In genomic region chr5:137563646-137564474, GRCh38 we compare ENCODE assay signal across 2 cellular contexts.
TF ChIP-seq lines count a peak whose summit lies in the region.

No MANE protein-coding gene starts in this region.

TF ChIP-seq in HepG2, 621 proteins besides CTCF, POLR2A, EP300 and RAD21 (continued from another document):
- TF ChIP-seq ZNF567 (CRISPR knock-in tag; IDR thresholded peaks at IDR 0.05; ENCODE audit: borderline replicate concordance) (no peak), PAF1 (CRISPR knock-in tag; IDR thresholded peaks at IDR 0.05) (no peak), ZNF354B (CRISPR knock-in tag; IDR thresholded peaks at IDR 0.05) (no peak), ZNF12 (CRISPR knock-in tag; IDR thresholded peaks at IDR 0.05) (no peak), ZMAT3 (CRISPR knock-in tag; conservative IDR thresholded peaks at IDR 0.05) (no peak), FOSL2 (CRISPR knock-in tag; IDR thresholded peaks at IDR 0.05) (no peak)
- TF ChIP-seq, protein P1, sequence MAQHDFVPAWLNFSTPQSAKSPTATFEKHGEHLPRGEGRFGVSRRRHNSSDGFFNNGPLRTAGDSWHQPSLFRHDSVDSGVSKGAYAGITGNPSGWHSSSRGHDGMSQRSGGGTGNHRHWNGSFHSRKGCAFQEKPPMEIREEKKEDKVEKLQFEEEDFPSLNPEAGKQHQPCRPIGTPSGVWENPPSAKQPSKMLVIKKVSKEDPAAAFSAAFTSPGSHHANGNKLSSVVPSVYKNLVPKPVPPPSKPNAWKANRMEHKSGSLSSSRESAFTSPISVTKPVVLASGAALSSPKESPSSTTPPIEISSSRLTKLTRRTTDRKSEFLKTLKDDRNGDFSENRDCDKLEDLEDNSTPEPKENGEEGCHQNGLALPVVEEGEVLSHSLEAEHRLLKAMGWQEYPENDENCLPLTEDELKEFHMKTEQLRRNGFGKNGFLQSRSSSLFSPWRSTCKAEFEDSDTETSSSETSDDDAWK (CRISPR knock-in tag; IDR thresholded peaks at IDR 0.05), result no peak
- TF ChIP-seq, protein P2, sequence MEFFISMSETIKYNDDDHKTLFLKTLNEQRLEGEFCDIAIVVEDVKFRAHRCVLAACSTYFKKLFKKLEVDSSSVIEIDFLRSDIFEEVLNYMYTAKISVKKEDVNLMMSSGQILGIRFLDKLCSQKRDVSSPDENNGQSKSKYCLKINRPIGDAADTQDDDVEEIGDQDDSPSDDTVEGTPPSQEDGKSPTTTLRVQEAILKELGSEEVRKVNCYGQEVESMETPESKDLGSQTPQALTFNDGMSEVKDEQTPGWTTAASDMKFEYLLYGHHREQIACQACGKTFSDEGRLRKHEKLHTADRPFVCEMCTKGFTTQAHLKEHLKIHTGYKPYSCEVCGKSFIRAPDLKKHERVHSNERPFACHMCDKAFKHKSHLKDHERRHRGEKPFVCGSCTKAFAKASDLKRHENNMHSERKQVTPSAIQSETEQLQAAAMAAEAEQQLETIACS (CRISPR knock-in tag; IDR thresholded peaks at IDR 0.05), result no peak
- TF ChIP-seq, protein P3, sequence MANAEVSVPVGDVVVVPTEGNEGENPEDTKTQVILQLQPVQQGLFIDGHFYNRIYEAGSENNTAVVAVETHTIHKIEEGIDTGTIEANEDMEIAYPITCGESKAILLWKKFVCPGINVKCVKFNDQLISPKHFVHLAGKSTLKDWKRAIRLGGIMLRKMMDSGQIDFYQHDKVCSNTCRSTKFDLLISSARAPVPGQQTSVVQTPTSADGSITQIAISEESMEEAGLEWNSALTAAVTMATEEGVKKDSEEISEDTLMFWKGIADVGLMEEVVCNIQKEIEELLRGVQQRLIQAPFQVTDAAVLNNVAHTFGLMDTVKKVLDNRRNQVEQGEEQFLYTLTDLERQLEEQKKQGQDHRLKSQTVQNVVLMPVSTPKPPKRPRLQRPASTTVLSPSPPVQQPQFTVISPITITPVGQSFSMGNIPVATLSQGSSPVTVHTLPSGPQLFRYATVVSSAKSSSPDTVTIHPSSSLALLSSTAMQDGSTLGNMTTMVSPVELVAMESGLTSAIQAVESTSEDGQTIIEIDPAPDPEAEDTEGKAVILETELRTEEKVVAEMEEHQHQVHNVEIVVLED (CRISPR knock-in tag; IDR thresholded peaks at IDR 0.05; ENCODE audit: borderline replicate concordance), result no peak

TF ChIP-seq in SK-N-SH, 30 proteins besides CTCF, POLR2A, EP300 and RAD21 (continued from another document):
- TF ChIP-seq SIN3A (IDR thresholded peaks at IDR 0.05; ENCODE audit: borderline replicate concordance, low read depth, low read length), result no peak
- peak; percentile 49; the same call in 1 of the 2 replicates for TF ChIP-seq NFIC (IDR thresholded peaks at IDR 0.05; ENCODE audit: borderline replicate concordance)
- peak; percentile 99 for TF ChIP-seq RCOR1 (IDR thresholded peaks at IDR 0.05; ENCODE audit: low read length)
- TF ChIP-seq CHD2 (IDR thresholded peaks at IDR 0.05; ENCODE audit: low read length, partially characterized antibody), result peak; percentile 74
- TF ChIP-seq ZBTB33 (IDR thresholded peaks at IDR 0.05; ENCODE audit: borderline replicate concordance, low read depth), result no peak
- peak; percentile 58; the same call in 1 of the 2 replicates for TF ChIP-seq MXI1 (IDR thresholded peaks at IDR 0.05; ENCODE audit: low read depth, low read length)
- TF ChIP-seq GATA2 (CRISPR knock-in tag; IDR thresholded peaks at IDR 0.05), result peak; percentile 90
- no peak for TF ChIP-seq EZH2phosphoT487 (IDR thresholded peaks at IDR 0.05; ENCODE audit: borderline replicate concordance, low read depth)
TF ChIP-seq in SK-N-SH: peak in this region for 8.
